8 cellular contexts compared by ENCODE assay signal in the genomic region with DNA sequence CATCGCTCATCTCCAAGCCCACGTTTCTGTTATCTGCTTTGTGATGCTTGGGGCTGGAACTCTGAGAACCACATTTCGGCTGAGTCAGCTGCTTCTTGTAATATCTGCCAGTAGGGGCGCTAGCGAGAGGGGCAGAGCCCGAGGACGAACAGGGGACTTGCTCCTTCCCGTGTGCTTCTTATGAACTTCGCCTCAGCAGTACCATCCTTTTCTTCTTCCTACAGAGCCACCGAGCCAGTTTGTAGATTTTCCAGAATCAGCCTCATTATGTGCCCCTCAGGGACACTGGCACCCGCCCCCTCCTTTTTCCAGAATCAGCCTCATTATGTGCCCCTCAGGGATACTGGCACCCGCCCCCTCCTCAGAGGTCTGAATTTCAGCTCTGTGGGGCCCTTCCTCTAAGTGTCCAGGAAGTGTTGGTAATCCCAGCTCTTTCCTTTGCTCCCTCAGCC.
DNase-seq lines count a peak whose midpoint lies in the region; ATAC-seq and TF ChIP-seq lines count a peak whose summit lies in the region.

No MANE protein-coding gene starts in this region.

- no peak overlapping the region for H3K4me3 ChIP-seq in body of pancreas

- DNase-seq in ELR (ENCODE audit: low read depth) (peak; percentile 59), HuH-7 (ENCODE audit: low spot score) (peak; percentile 34), T-helper 9 cell (peak; percentile 32), body of pancreas (peak; percentile 49 to 67 (median 59)), left colon (peak; percentile 32 to 58), DMS153 treated with DMSO at 0.1 percent for 48 hours (lab: John Stamatoyannopoulos, UW; ENCODE audit: unreplicated experiment) (no peak)
- peak; percentile 18 to 22 for DNase-seq in stimulated activated CD8-positive, alpha-beta memory T cell treated with anti-CD3 and anti-CD28 coated beads, Interleukin-2, amount 100 ng/mL, for 48 hours (ENCODE audit: low read depth in 2 of 2)

- ATAC-seq in GM21423 (IDR thresholded peaks at IDR 0.05; ENCODE audit: unreplicated experiment) (peak; percentile 73), body of pancreas (no peak), left colon (peak; percentile 56)

- no peaks in the 10 kb centered on the region for H3K4me1 ChIP-seq in body of pancreas

- TF ChIP-seq POLR2A in body of pancreas (IDR thresholded peaks at IDR 0.05): no peak

- no peak overlapping the region for H3K27ac ChIP-seq in body of pancreas

- H3K27me3 ChIP-seq in body of pancreas: no peaks in the 10 kb centered on the region

- no peaks in the 10 kb centered on the region for H3K9me3 ChIP-seq in body of pancreas

- H3K36me3 ChIP-seq in body of pancreas (replicated peaks in 1 of 2; ENCODE audit: insufficient read depth in 1 of 2, low read depth in 2 of 2): no peaks in the 10 kb centered on the region

- intact Hi-C loops in body of pancreas (cut with DNase I) (no loop called here), left colon (cut with DNase I, micrococcal nuclease) (no loop called here)

- WGBS in body of pancreas, 2 donors: 21 to 25% methylated on average over 12 of the region's 12 CpGs

- TF ChIP-seq CTCF in body of pancreas (IDR thresholded peaks at IDR 0.05): peak; percentile 38 to 60 (median 54)
